Comparison of ENCODE assay signal across 1 cellular context in the genomic region with DNA sequence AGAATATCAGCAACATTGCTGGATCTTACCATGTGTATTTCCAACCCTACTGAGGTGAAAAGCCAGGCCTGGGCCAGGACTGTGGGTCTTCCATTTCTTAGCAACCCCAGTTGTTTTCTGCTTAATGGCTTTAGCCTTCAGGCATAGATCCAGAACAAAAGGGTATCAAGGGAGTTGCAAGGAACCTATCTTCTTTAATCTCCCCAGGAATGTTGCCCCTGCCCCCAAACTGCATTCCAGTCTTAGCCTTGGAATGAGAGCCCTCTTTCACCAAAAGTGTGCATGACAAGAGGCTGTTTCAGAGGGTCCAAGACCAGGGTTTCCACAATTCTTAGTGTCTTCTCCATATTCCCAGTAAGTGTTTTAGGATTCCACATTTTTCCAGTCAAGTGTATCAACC.
TF ChIP-seq lines count a peak whose summit lies in the region.

No MANE protein-coding gene starts in this region.

TF ChIP-seq in H1, 55 proteins besides CTCF, POLR2A, EP300 and RAD21 (continued from another document):
- TF ChIP-seq CHD1 (IDR thresholded peaks at IDR 0.05; ENCODE audit: low read depth, low read length) (no peak), NANOG (IDR thresholded peaks at IDR 0.05; ENCODE audit: insufficient read depth, low read depth, low read length, poor library complexity, severe bottlenecking) (peak; percentile 96), SP2 (IDR thresholded peaks at IDR 0.05; ENCODE audit: low read length) (no peak), POU5F1 (IDR thresholded peaks at IDR 0.05; ENCODE audit: low read depth, low read length) (peak; percentile 92), POLR2AphosphoS5 (IDR thresholded peaks at IDR 0.05; ENCODE audit: low read depth, low read length) (peak; percentile 34; the same call in 1 of the 2 replicates), JUND (IDR thresholded peaks at IDR 0.05; ENCODE audit: low read length) (0 out of 2 replicates have a peak, but pooled peaks have one; percentile 44), TAF7 (optimal IDR thresholded peaks at IDR 0.05; ENCODE audit: borderline replicate concordance, low read depth, low read length) (peak; percentile 18), HDAC2 (IDR thresholded peaks at IDR 0.05; ENCODE audit: borderline replicate concordance in 1 of 2, low read depth in 2 of 2, low read length in 2 of 2) (peak; percentile 53 to 89; a peak in 1 of 4 replicates), TEAD4 (IDR thresholded peaks at IDR 0.05; ENCODE audit: low read depth, low read length) (peak; percentile 100), SIX5 (IDR thresholded peaks at IDR 0.05; ENCODE audit: low read depth, low read length) (no peak), RXRA (IDR thresholded peaks at IDR 0.05; ENCODE audit: insufficient read depth, low read depth, low read length) (0 out of 2 replicates have a peak, but pooled peaks have one; percentile 44), ASH2L (IDR thresholded peaks at IDR 0.05; ENCODE audit: low read length) (peak; percentile 93), TAF1 (IDR thresholded peaks at IDR 0.05; ENCODE audit: low read depth, low read length) (0 out of 2 replicates have a peak, but pooled peaks have one; percentile 46), MAFK (IDR thresholded peaks at IDR 0.05; ENCODE audit: low read depth, low read length) (no peak), BACH1 (IDR thresholded peaks at IDR 0.05; ENCODE audit: low read length) (no peak), SAP30 (IDR thresholded peaks at IDR 0.05; ENCODE audit: insufficient read depth, insufficient replicate concordance, low read length) (no peak), KDM5A (IDR thresholded peaks at IDR 0.05; ENCODE audit: low read length) (no peak), YY1 (IDR thresholded peaks at IDR 0.05; ENCODE audit: low read depth, low read length) (peak; percentile 73), SP4 (IDR thresholded peaks at IDR 0.05; ENCODE audit: low read length) (0 out of 2 replicates have a peak, but pooled peaks have one; percentile 51), NRF1 (IDR thresholded peaks at IDR 0.05; ENCODE audit: low read depth, low read length) (no peak), SRF (IDR thresholded peaks at IDR 0.05; ENCODE audit: low read depth, low read length) (no peak), BCL11A (IDR thresholded peaks at IDR 0.05; ENCODE audit: low read depth in 2 of 2, low read length in 2 of 2) (peak; percentile 98), SP1 (IDR thresholded peaks at IDR 0.05; ENCODE audit: low read depth, low read length) (peak; percentile 98), KDM4A (IDR thresholded peaks at IDR 0.05; ENCODE audit: low read depth, low read length, severe bottlenecking) (no peak), SIN3A (conservative IDR thresholded peaks at IDR 0.05 in 1 of 2, IDR thresholded peaks at IDR 0.05 in 1 of 2; ENCODE audit: low read depth in 1 of 2, low read length in 2 of 2) (no peak), TCF12 (IDR thresholded peaks at IDR 0.05; ENCODE audit: low read depth, low read length) (peak; percentile 84; the same call in 1 of the 2 replicates), CREB1 (IDR thresholded peaks at IDR 0.05) (no peak)
- TF ChIP-seq, protein P1, sequence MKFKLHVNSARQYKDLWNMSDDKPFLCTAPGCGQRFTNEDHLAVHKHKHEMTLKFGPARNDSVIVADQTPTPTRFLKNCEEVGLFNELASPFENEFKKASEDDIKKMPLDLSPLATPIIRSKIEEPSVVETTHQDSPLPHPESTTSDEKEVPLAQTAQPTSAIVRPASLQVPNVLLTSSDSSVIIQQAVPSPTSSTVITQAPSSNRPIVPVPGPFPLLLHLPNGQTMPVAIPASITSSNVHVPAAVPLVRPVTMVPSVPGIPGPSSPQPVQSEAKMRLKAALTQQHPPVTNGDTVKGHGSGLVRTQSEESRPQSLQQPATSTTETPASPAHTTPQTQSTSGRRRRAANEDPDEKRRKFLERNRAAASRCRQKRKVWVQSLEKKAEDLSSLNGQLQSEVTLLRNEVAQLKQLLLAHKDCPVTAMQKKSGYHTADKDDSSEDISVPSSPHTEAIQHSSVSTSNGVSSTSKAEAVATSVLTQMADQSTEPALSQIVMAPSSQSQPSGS (IDR thresholded peaks at IDR 0.05; ENCODE audit: low read length), result peak; percentile 89
- TF ChIP-seq, protein P2, sequence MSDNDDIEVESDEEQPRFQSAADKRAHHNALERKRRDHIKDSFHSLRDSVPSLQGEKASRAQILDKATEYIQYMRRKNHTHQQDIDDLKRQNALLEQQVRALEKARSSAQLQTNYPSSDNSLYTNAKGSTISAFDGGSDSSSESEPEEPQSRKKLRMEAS (IDR thresholded peaks at IDR 0.05), result peak; percentile 33; the same call in 1 of the 2 replicates
- TF ChIP-seq, protein P3, sequence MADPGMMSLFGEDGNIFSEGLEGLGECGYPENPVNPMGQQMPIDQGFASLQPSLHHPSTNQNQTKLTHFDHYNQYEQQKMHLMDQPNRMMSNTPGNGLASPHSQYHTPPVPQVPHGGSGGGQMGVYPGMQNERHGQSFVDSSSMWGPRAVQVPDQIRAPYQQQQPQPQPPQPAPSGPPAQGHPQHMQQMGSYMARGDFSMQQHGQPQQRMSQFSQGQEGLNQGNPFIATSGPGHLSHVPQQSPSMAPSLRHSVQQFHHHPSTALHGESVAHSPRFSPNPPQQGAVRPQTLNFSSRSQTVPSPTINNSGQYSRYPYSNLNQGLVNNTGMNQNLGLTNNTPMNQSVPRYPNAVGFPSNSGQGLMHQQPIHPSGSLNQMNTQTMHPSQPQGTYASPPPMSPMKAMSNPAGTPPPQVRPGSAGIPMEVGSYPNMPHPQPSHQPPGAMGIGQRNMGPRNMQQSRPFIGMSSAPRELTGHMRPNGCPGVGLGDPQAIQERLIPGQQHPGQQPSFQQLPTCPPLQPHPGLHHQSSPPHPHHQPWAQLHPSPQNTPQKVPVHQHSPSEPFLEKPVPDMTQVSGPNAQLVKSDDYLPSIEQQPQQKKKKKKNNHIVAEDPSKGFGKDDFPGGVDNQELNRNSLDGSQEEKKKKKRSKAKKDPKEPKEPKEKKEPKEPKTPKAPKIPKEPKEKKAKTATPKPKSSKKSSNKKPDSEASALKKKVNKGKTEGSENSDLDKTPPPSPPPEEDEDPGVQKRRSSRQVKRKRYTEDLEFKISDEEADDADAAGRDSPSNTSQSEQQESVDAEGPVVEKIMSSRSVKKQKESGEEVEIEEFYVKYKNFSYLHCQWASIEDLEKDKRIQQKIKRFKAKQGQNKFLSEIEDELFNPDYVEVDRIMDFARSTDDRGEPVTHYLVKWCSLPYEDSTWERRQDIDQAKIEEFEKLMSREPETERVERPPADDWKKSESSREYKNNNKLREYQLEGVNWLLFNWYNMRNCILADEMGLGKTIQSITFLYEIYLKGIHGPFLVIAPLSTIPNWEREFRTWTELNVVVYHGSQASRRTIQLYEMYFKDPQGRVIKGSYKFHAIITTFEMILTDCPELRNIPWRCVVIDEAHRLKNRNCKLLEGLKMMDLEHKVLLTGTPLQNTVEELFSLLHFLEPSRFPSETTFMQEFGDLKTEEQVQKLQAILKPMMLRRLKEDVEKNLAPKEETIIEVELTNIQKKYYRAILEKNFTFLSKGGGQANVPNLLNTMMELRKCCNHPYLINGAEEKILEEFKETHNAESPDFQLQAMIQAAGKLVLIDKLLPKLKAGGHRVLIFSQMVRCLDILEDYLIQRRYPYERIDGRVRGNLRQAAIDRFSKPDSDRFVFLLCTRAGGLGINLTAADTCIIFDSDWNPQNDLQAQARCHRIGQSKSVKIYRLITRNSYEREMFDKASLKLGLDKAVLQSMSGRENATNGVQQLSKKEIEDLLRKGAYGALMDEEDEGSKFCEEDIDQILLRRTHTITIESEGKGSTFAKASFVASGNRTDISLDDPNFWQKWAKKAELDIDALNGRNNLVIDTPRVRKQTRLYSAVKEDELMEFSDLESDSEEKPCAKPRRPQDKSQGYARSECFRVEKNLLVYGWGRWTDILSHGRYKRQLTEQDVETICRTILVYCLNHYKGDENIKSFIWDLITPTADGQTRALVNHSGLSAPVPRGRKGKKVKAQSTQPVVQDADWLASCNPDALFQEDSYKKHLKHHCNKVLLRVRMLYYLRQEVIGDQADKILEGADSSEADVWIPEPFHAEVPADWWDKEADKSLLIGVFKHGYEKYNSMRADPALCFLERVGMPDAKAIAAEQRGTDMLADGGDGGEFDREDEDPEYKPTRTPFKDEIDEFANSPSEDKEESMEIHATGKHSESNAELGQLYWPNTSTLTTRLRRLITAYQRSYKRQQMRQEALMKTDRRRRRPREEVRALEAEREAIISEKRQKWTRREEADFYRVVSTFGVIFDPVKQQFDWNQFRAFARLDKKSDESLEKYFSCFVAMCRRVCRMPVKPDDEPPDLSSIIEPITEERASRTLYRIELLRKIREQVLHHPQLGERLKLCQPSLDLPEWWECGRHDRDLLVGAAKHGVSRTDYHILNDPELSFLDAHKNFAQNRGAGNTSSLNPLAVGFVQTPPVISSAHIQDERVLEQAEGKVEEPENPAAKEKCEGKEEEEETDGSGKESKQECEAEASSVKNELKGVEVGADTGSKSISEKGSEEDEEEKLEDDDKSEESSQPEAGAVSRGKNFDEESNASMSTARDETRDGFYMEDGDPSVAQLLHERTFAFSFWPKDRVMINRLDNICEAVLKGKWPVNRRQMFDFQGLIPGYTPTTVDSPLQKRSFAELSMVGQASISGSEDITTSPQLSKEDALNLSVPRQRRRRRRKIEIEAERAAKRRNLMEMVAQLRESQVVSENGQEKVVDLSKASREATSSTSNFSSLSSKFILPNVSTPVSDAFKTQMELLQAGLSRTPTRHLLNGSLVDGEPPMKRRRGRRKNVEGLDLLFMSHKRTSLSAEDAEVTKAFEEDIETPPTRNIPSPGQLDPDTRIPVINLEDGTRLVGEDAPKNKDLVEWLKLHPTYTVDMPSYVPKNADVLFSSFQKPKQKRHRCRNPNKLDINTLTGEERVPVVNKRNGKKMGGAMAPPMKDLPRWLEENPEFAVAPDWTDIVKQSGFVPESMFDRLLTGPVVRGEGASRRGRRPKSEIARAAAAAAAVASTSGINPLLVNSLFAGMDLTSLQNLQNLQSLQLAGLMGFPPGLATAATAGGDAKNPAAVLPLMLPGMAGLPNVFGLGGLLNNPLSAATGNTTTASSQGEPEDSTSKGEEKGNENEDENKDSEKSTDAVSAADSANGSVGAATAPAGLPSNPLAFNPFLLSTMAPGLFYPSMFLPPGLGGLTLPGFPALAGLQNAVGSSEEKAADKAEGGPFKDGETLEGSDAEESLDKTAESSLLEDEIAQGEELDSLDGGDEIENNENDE (IDR thresholded peaks at IDR 0.05; ENCODE audit: insufficient replicate concordance, low read length), result peak; percentile 77
- TF ChIP-seq, protein P4, sequence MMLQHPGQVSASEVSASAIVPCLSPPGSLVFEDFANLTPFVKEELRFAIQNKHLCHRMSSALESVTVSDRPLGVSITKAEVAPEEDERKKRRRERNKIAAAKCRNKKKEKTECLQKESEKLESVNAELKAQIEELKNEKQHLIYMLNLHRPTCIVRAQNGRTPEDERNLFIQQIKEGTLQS (IDR thresholded peaks at IDR 0.05; ENCODE audit: insufficient read depth, low read depth, low read length), result no peak
